Comparison of ENCODE assay signal across 10 cellular contexts in genomic region chr1:52402860-52403240, GRCh38. TPM values are rescaled to one million over a fixed set of nuclear protein-coding genes. Genes with fewer than 3 reads are reported as not detected.
DNase-seq lines count a peak whose midpoint lies in the region; ATAC-seq and TF ChIP-seq lines count a peak whose summit lies in the region.
"Had no signal": no experiment of that assay in that cellular context is flagged by ENCODE, and none has a peak within 500 bp of the region (broad histone marks: within the 10 kb centered on the region; RNA-seq: fewer than 3 reads in every experiment).

No MANE protein-coding gene starts in this region.

- peak overlapping the region; percentile 99 for H3K27ac Mint-ChIP-seq in activated T-cell treated with anti-CD3 and anti-CD28 coated beads, Interleukin-2, amount 50 U/mL, for 72 hours
- H3K27ac Mint-ChIP-seq in stimulated activated memory B cell treated with anti-CD40 and anti-IgM and Interleukin-4, amounts not matched to agents 10 μg/mL and 1 μg/mL and 100 μg/mL, for 72 hours: peak overlapping the region; percentile 87

- no peaks in the 10 kb centered on the region for H3K9me3 ChIP-seq in RWPE2 (ENCODE audit: severe bottlenecking)

- H3K36me3 Mint-ChIP-seq in activated T-cell treated with anti-CD3 and anti-CD28 coated beads, Interleukin-2, amount 50 U/mL, for 72 hours (ENCODE audit: insufficient read depth in 2 of 2): peaks cover 22 to 46% of the 10 kb centered on the region in 2 donors
- H3K36me3 Mint-ChIP-seq in stimulated activated memory B cell treated with anti-CD40 and anti-IgM and Interleukin-4, amounts not matched to agents 10 μg/mL and 1 μg/mL and 100 μg/mL, for 72 hours: peaks cover 14% of the 10 kb centered on the region

- peak overlapping the region; percentile 99 for H3K4me3 Mint-ChIP-seq in activated T-cell treated with anti-CD3 and anti-CD28 coated beads, Interleukin-2, amount 50 U/mL, for 72 hours
- H3K4me3 Mint-ChIP-seq in stimulated activated memory B cell treated with anti-CD40 and anti-IgM and Interleukin-4, amounts not matched to agents 10 μg/mL and 1 μg/mL and 100 μg/mL, for 72 hours: peak overlapping the region; percentile 99

- no peak for DNase-seq in activated T-cell treated with anti-CD3 and anti-CD28 coated beads, Interleukin-2, amount 50 U/mL, for 72 hours
- DNase-seq in activated T-cell treated with anti-CD3 and anti-CD28 coated beads for 4 hours: no peak
- no peak for DNase-seq in RWPE2 (ENCODE audit: low spot score)
- peak; percentile 17 for DNase-seq in glomerular visceral epithelial cell (ENCODE audit: extremely low spot score)
- no peak for DNase-seq in H7
- DNase-seq in Kasumi-1 (lab: John Stamatoyannopoulos, UW): no peak
- DNase-seq: C1 segment of cervical spinal cord had no signal

- H3K4me1 Mint-ChIP-seq in activated T-cell treated with anti-CD3 and anti-CD28 coated beads, Interleukin-2, amount 50 U/mL, for 72 hours (ENCODE audit: low read depth): peaks cover 38% of the 10 kb centered on the region
- H3K4me1 Mint-ChIP-seq in stimulated activated memory B cell treated with anti-CD40 and anti-IgM and Interleukin-4, amounts not matched to agents 10 μg/mL and 1 μg/mL and 100 μg/mL, for 72 hours: peaks cover 28% of the 10 kb centered on the region

- TF ChIP-seq CTCF in RWPE2 (IDR thresholded peaks at IDR 0.05; ENCODE audit: poor library complexity, severe bottlenecking): no peak

- peaks cover 6% of the 10 kb centered on the region for H3K4me1 ChIP-seq in RWPE2 (ENCODE audit: insufficient read depth, poor library complexity, severe bottlenecking)

- H3K27me3 ChIP-seq in RWPE2 (ENCODE audit: insufficient read depth, poor library complexity, severe bottlenecking) (no peaks in the 10 kb centered on the region), H7 (ENCODE audit: control insufficient read depth, insufficient read depth, low read length) (no peaks in the 10 kb centered on the region)

- no peaks in the 10 kb centered on the region for H3K27me3 Mint-ChIP-seq in activated T-cell treated with anti-CD3 and anti-CD28 coated beads, Interleukin-2, amount 50 U/mL, for 72 hours (ENCODE audit: low read depth)
- no peaks in the 10 kb centered on the region for H3K27me3 Mint-ChIP-seq in stimulated activated memory B cell treated with anti-CD40 and anti-IgM and Interleukin-4, amounts not matched to agents 10 μg/mL and 1 μg/mL and 100 μg/mL, for 72 hours

- H3K27ac ChIP-seq in RWPE2 (ENCODE audit: poor library complexity, severe bottlenecking): no peak overlapping the region
- H3K27ac ChIP-seq: parathyroid adenoma had no signal

- H3K4me3 ChIP-seq in RWPE2 (ENCODE audit: severe bottlenecking) (peak overlapping the region; percentile 60), H7 (ENCODE audit: insufficient read depth, low read depth, low read length) (no peak overlapping the region; the same call in 1 of the 2 replicates)

- ATAC-seq in activated T-cell treated with anti-CD3 and anti-CD28 coated beads, Interleukin-2, amount 50 U/mL, for 72 hours (replicated peaks in 1 of 2): no peak
- no peak for ATAC-seq in RWPE2 (ENCODE audit: low read depth)
- ATAC-seq in stimulated activated memory B cell treated with anti-CD40 and anti-IgM and Interleukin-4, amounts not matched to agents 10 μg/mL and 1 μg/mL and 100 μg/mL, for 72 hours: no peak
- ATAC-seq in HG02642 (IDR thresholded peaks at IDR 0.05; ENCODE audit: poor library complexity, unreplicated experiment): no peak

- H3K9me3 Mint-ChIP-seq in activated T-cell treated with anti-CD3 and anti-CD28 coated beads, Interleukin-2, amount 50 U/mL, for 72 hours: no peaks in the 10 kb centered on the region
- H3K9me3 Mint-ChIP-seq in stimulated activated memory B cell treated with anti-CD40 and anti-IgM and Interleukin-4, amounts not matched to agents 10 μg/mL and 1 μg/mL and 100 μg/mL, for 72 hours: no peaks in the 10 kb centered on the region

- H3K36me3 ChIP-seq in RWPE2 (ENCODE audit: low read depth) (peaks cover 61% of the 10 kb centered on the region), H7 (replicated peaks; ENCODE audit: control insufficient read depth, insufficient read depth, low read length) (peaks cover 21% of the 10 kb centered on the region)

RNA-seq across cellular contexts. Expression of gene ORC1, which starts 1.4 kb away (rescaled TPM):
- total RNA-seq in activated T-cell treated with anti-CD3 and anti-CD28 coated beads, Interleukin-2, amount 50 U/mL, for 72 hours: 10 to 100 TPM; 37.1 to 43.5 TPM
- 94.3 and 95.0 TPM in 2 replicates for total RNA-seq in H7 (2014; rRNA removed; shearing (Covaris generic))

RNA-seq across cellular contexts. Expression of gene PRPF38A, which starts 1.6 kb away (rescaled TPM):
- total RNA-seq in activated T-cell treated with anti-CD3 and anti-CD28 coated beads, Interleukin-2, amount 50 U/mL, for 72 hours: 10 to 100 TPM; 80.5 to 91.8 TPM
- total RNA-seq in H7 (2014; rRNA removed; shearing (Covaris generic)): 24.1 and 33.5 TPM in 2 replicates

RNA-seq across cellular contexts. Expression of gene CC2D1B, which starts 36.8 kb away (rescaled TPM):
- 10 to 100 TPM; 32.7 to 33.1 TPM for total RNA-seq in activated T-cell treated with anti-CD3 and anti-CD28 coated beads, Interleukin-2, amount 50 U/mL, for 72 hours
- total RNA-seq in H7 (2014; rRNA removed; shearing (Covaris generic)): 20.5 and 28.5 TPM in 2 replicates
